Comparison of ENCODE assay signal across 18 cellular contexts in genomic region chr3:14564741-14565140, GRCh38. TPM values are rescaled to one million over a fixed set of nuclear protein-coding genes. Genes with fewer than 3 reads are reported as not detected.
"Had no signal": no experiment of that assay in that cellular context is flagged by ENCODE, and none has a peak within 500 bp of the region (broad histone marks: within the 10 kb centered on the region; RNA-seq: fewer than 3 reads in every experiment).

No MANE protein-coding gene starts in this region.

- H3K36me3 Mint-ChIP-seq: activated naive CD8-positive, alpha-beta T cell treated with anti-CD3 and anti-CD28 coated beads for 36 hours; memory B cell had no signal

- H3K9me3 ChIP-seq: left lung, ovary, tibial artery, vagina had no signal

- DNase-seq: activated CD8-positive, alpha-beta memory T cell treated with anti-CD3 and anti-CD28 coated beads, Interleukin-2, amount 50 U/mL, for 4 hours; activated CD8-positive, alpha-beta T cell treated with anti-CD3 and anti-CD28 coated beads for 36 hours; activated gamma-delta T cell treated with Interleukin-2 at 50 U/mL for 16 hours; activated naive CD8-positive, alpha-beta T cell treated with anti-CD3 and anti-CD28 coated beads for 36 hours; activated T-cell treated with anti-CD3 and anti-CD28 coated beads, Interleukin-2, amount 50 U/mL, for 72 hours; brain microvascular endothelial cell; glutamatergic neuron; islet precursor cell; ovary; retina; tibial artery had no signal

- H3K27me3 ChIP-seq: ovary, vagina had no signal

- H3K4me3 ChIP-seq: left lung, ovary, skin epidermis, tibial artery, vagina had no signal

- H3K9me3 Mint-ChIP-seq: activated CD8-positive, alpha-beta T cell treated with anti-CD3 and anti-CD28 coated beads for 36 hours; activated naive CD8-positive, alpha-beta T cell treated with anti-CD3 and anti-CD28 coated beads for 36 hours; activated T-cell treated with anti-CD3 and anti-CD28 coated beads, Interleukin-2, amount 50 U/mL, for 72 hours; memory B cell; T-helper 2 cell treated with Interferon-gamma antibody and Interleukin-4, amounts not matched to agents 5 μg/mL and 100 μg/mL, for 36 hours had no signal

- H3K27ac ChIP-seq: brain microvascular endothelial cell, left lung, ovary, skin epidermis, tibial artery, vagina had no signal

- H3K4me1 Mint-ChIP-seq: memory B cell had no signal

- H3K4me3 Mint-ChIP-seq: activated CD8-positive, alpha-beta T cell treated with anti-CD3 and anti-CD28 coated beads for 36 hours; activated naive CD8-positive, alpha-beta T cell treated with anti-CD3 and anti-CD28 coated beads for 36 hours; activated T-cell treated with anti-CD3 and anti-CD28 coated beads, Interleukin-2, amount 50 U/mL, for 72 hours; memory B cell; T-helper 2 cell treated with Interferon-gamma antibody and Interleukin-4, amounts not matched to agents 5 μg/mL and 100 μg/mL, for 36 hours had no signal

- H3K27ac Mint-ChIP-seq: activated CD8-positive, alpha-beta T cell treated with anti-CD3 and anti-CD28 coated beads for 36 hours; activated naive CD8-positive, alpha-beta T cell treated with anti-CD3 and anti-CD28 coated beads for 36 hours; activated T-cell treated with anti-CD3 and anti-CD28 coated beads, Interleukin-2, amount 50 U/mL, for 72 hours; memory B cell; T-helper 2 cell treated with Interferon-gamma antibody and Interleukin-4, amounts not matched to agents 5 μg/mL and 100 μg/mL, for 36 hours had no signal

- ATAC-seq: activated CD8-positive, alpha-beta T cell treated with anti-CD3 and anti-CD28 coated beads for 36 hours; activated T-cell treated with anti-CD3 and anti-CD28 coated beads, Interleukin-2, amount 50 U/mL, for 72 hours; esophagus mucosa; left lung had no signal

- H3K36me3 ChIP-seq: brain microvascular endothelial cell, left lung, ovary, tibial artery, vagina had no signal

- H3K27me3 Mint-ChIP-seq: activated CD8-positive, alpha-beta T cell treated with anti-CD3 and anti-CD28 coated beads for 36 hours; activated naive CD8-positive, alpha-beta T cell treated with anti-CD3 and anti-CD28 coated beads for 36 hours had no signal

- H3K4me1 ChIP-seq: left lung, tibial artery, vagina had no signal

RNA-seq across cellular contexts. Expression of gene GRIP2, which starts 24.6 kb away (rescaled TPM):
- total RNA-seq: activated CD8-positive, alpha-beta T cell treated with anti-CD3 and anti-CD28 coated beads for 36 hours; activated naive CD8-positive, alpha-beta T cell treated with anti-CD3 and anti-CD28 coated beads for 36 hours; dermis microvascular lymphatic vessel endothelial cell had no signal
